ENCODE assay signal across 25 cellular contexts in the genomic region with DNA sequence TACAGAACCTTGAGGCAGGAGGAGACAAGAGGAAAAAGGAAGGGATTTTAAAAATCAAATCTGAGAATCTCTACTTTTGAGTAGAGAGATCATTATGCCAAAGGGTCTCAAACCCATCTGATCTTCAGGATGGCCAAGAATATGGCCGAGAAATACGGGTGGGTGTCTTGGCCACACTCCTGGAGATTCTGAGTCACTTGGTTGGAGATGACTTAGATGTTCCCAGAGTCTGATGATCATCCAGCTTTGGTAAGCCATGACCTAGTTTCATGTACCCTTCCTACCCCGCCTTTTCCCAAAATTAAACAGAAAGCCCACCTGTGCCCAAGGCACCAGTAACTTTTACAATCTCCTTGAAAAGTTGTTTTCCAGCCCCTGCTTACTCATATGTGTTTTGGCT.
"Had no signal": no experiment of that assay in that cellular context is flagged by ENCODE, and none has a peak within 500 bp of the region (broad histone marks: within the 10 kb centered on the region; RNA-seq: fewer than 3 reads in every experiment).

No MANE protein-coding gene starts in this region.

- H3K79me2 ChIP-seq: hepatocyte had no signal

- ATAC-seq: gastroesophageal sphincter; left lobe of liver; naive thymus-derived CD4-positive, alpha-beta T cell; psoas muscle; right cardiac atrium; stimulated activated memory B cell treated with anti-CD40 and anti-IgM and Interleukin-4, amounts not matched to agents 10 μg/mL and 1 μg/mL and 100 μg/mL, for 72 hours had no signal

- H3K4me3 ChIP-seq: gastroesophageal sphincter, heart left ventricle, hepatocyte, ovary, psoas muscle, sigmoid colon, suprapubic skin, thyroid gland, upper lobe of left lung had no signal

- DNase-seq: cerebellar nuclear complex; cortex of kidney; effector CD4-positive, alpha-beta T cell; foreskin fibroblast; heart left ventricle; kidney; mesenchymal stem cell; naive thymus-derived CD4-positive, alpha-beta T cell; nucleus accumbens; ovary; psoas muscle; right cardiac atrium; sigmoid colon; stimulated activated CD4-positive, alpha-beta T cell treated with anti-CD3 and anti-CD28 coated beads, Interleukin-2, amount 100 ng/mL, for 24 hours; stimulated activated CD4-positive, alpha-beta T cell treated with anti-CD3 and anti-CD28 coated beads, Interleukin-4, amount 100 ng/mL, for 24 hours; thyroid gland; upper lobe of left lung had no signal

- H3K27me3 ChIP-seq: gastroesophageal sphincter, hepatocyte, ovary, sigmoid colon, suprapubic skin, thyroid gland, upper lobe of left lung had no signal

- H3K4me1 ChIP-seq: gastroesophageal sphincter, heart left ventricle, psoas muscle, thyroid gland, upper lobe of left lung had no signal

- H2AFZ ChIP-seq: hepatocyte had no signal

- H3K4me1 Mint-ChIP-seq: naive thymus-derived CD4-positive, alpha-beta T cell; nephron; stimulated activated memory B cell treated with anti-CD40 and anti-IgM and Interleukin-4, amounts not matched to agents 10 μg/mL and 1 μg/mL and 100 μg/mL, for 72 hours had no signal

- H3K36me3 Mint-ChIP-seq: naive thymus-derived CD4-positive, alpha-beta T cell; stimulated activated memory B cell treated with anti-CD40 and anti-IgM and Interleukin-4, amounts not matched to agents 10 μg/mL and 1 μg/mL and 100 μg/mL, for 72 hours had no signal

- H3K27ac ChIP-seq: gastroesophageal sphincter, heart left ventricle, hepatocyte, ovary, psoas muscle, sigmoid colon, suprapubic skin, thyroid gland, upper lobe of left lung had no signal

- H3K27me3 Mint-ChIP-seq: naive thymus-derived CD4-positive, alpha-beta T cell; stimulated activated naive CD8-positive, alpha-beta T cell treated with anti-CD3 and anti-CD28 coated beads, Interleukin-15, Interleukin-2, amounts not matched to agents 100 ng/mL and 50 ng/mL, for 24 hours had no signal

- H3K9me3 ChIP-seq: gastroesophageal sphincter, heart left ventricle, ovary, psoas muscle, sigmoid colon, suprapubic skin, thyroid gland, upper lobe of left lung had no signal

- H3K36me3 ChIP-seq: gastroesophageal sphincter, heart left ventricle, ovary, sigmoid colon, suprapubic skin, thyroid gland, upper lobe of left lung had no signal

- H3K9me3 Mint-ChIP-seq: mesothelial cell of epicardium; nephron; stimulated activated naive CD8-positive, alpha-beta T cell treated with anti-CD3 and anti-CD28 coated beads, Interleukin-15, Interleukin-2, amounts not matched to agents 100 ng/mL and 50 ng/mL, for 24 hours had no signal

- H3K4me2 ChIP-seq: hepatocyte had no signal

- H3K4me3 Mint-ChIP-seq: mesothelial cell of epicardium; naive thymus-derived CD4-positive, alpha-beta T cell; nephron; stimulated activated memory B cell treated with anti-CD40 and anti-IgM and Interleukin-4, amounts not matched to agents 10 μg/mL and 1 μg/mL and 100 μg/mL, for 72 hours; stimulated activated naive CD8-positive, alpha-beta T cell treated with anti-CD3 and anti-CD28 coated beads, Interleukin-15, Interleukin-2, amounts not matched to agents 100 ng/mL and 50 ng/mL, for 24 hours had no signal

- H3K27ac Mint-ChIP-seq: naive thymus-derived CD4-positive, alpha-beta T cell; nephron; stimulated activated memory B cell treated with anti-CD40 and anti-IgM and Interleukin-4, amounts not matched to agents 10 μg/mL and 1 μg/mL and 100 μg/mL, for 72 hours; stimulated activated naive CD8-positive, alpha-beta T cell treated with anti-CD3 and anti-CD28 coated beads, Interleukin-15, Interleukin-2, amounts not matched to agents 100 ng/mL and 50 ng/mL, for 24 hours had no signal
